8 cellular contexts compared by ENCODE assay signal in genomic region chr3:13879102-13879945, GRCh38. TPM values are rescaled to one million over a fixed set of nuclear protein-coding genes. Genes with fewer than 3 reads are reported as not detected.
A peak's percentile ranks its signal among the peaks of the same experiment; 100 is the strongest.
DNase-seq lines count a peak whose midpoint lies in the region; ATAC-seq and TF ChIP-seq lines count a peak whose summit lies in the region.

No MANE protein-coding gene starts in this region.

- TF ChIP-seq EP300 in upper lobe of left lung (IDR thresholded peaks at IDR 0.05), result no peak
- TF ChIP-seq EP300 in sigmoid colon (IDR thresholded peaks at IDR 0.05), result no peak

- H3K9me3 ChIP-seq in breast epithelium (no peaks in the 10 kb centered on the region), mesenchymal stem cell (ENCODE audit: control insufficient read depth, low read length) (peaks cover 4% of the 10 kb centered on the region), upper lobe of left lung (no peaks in the 10 kb centered on the region), sigmoid colon (peaks cover 0 to 1% (median 0%) of the 10 kb centered on the region in 4 donors)

- peak overlapping the region; percentile 39 for H3K4me2 ChIP-seq in mesenchymal stem cell (ENCODE audit: low read length, poor library complexity, severe bottlenecking)

- intact Hi-C loops in breast epithelium (cut with DNase I; ENCODE audit: low total_unique reads), result no loop called here
- intact Hi-C loops in sigmoid colon (cut with DNase I), result no loop called here

- H3K4me1 ChIP-seq in breast epithelium, result peaks cover 13 to 25% of the 10 kb centered on the region in 2 donors
- peaks cover 23% of the 10 kb centered on the region for H3K4me1 ChIP-seq in mesenchymal stem cell (ENCODE audit: control insufficient read depth, insufficient read depth, low read depth, low read length)
- H3K4me1 ChIP-seq in upper lobe of left lung, result peaks cover 26 to 34% (median 32%) of the 10 kb centered on the region in 4 donors
- H3K4me1 ChIP-seq in sigmoid colon, result peaks cover 0 to 33% (median 29%) of the 10 kb centered on the region in 4 donors

- no peak overlapping the region for H3K14ac ChIP-seq in mesenchymal stem cell (ENCODE audit: low read length in 2 of 2)

- H2BK5ac ChIP-seq in mesenchymal stem cell (ENCODE audit: low read depth, low read length, poor library complexity, severe bottlenecking), result no peak overlapping the region

- no peak overlapping the region for H2BK15ac ChIP-seq in mesenchymal stem cell (ENCODE audit: low read depth, poor library complexity, severe bottlenecking)

- H2BK120ac ChIP-seq in mesenchymal stem cell (ENCODE audit: low read depth, low read length), result no peak overlapping the region

- H3K4ac ChIP-seq in mesenchymal stem cell (ENCODE audit: low read depth in 1 of 2, low read length in 2 of 2), result no peak overlapping the region

- H3K27ac ChIP-seq in breast epithelium (no peak overlapping the region), mesenchymal stem cell (ENCODE audit: low read length, poor library complexity, severe bottlenecking) (no peak overlapping the region), upper lobe of left lung (peak overlapping the region in 2 of 4 donors; percentile 11 to 32), sigmoid colon (no peak overlapping the region)

- H3K9ac ChIP-seq in mesenchymal stem cell (ENCODE audit: low read length), result no peak overlapping the region

- H2AK5ac ChIP-seq in mesenchymal stem cell (ENCODE audit: low read length, severe bottlenecking), result no peak overlapping the region

- H3K79me1 ChIP-seq in mesenchymal stem cell (replicated peaks; ENCODE audit: low read length, poor library complexity, severe bottlenecking), result no peaks in the 10 kb centered on the region

- H3K36me3 ChIP-seq in breast epithelium (no peaks in the 10 kb centered on the region), mesenchymal stem cell (ENCODE audit: control insufficient read depth in 1 of 2, insufficient read depth in 2 of 2, low read depth in 1 of 2, low read length in 2 of 2) (no peaks in the 10 kb centered on the region), upper lobe of left lung (no peaks in the 10 kb centered on the region), sigmoid colon (no peaks in the 10 kb centered on the region)

- no peak for TF ChIP-seq CTCF in breast epithelium (IDR thresholded peaks at IDR 0.05)
- TF ChIP-seq CTCF in upper lobe of left lung (IDR thresholded peaks at IDR 0.05), result no peak
- no peak for TF ChIP-seq CTCF in sigmoid colon (IDR thresholded peaks at IDR 0.05)

- TF ChIP-seq POLR2A in breast epithelium (IDR thresholded peaks at IDR 0.05), result no peak
- TF ChIP-seq POLR2A in upper lobe of left lung (IDR thresholded peaks at IDR 0.05), result no peak
- TF ChIP-seq POLR2A in sigmoid colon (IDR thresholded peaks at IDR 0.05), result no peak

- no peak overlapping the region for H4K8ac ChIP-seq in mesenchymal stem cell (ENCODE audit: low read length)

- no peak overlapping the region for H3K23ac ChIP-seq in mesenchymal stem cell (ENCODE audit: low read length in 2 of 2)

- H4K91ac ChIP-seq in mesenchymal stem cell (ENCODE audit: low read length), result no peak overlapping the region

- H3K18ac ChIP-seq in mesenchymal stem cell (ENCODE audit: low read depth in 1 of 2, low read length in 2 of 2), result no peak overlapping the region

- ATAC-seq in upper lobe of left lung (ENCODE audit: low FRiP score in 2 of 2), result no peak
- ATAC-seq in HG02678 (IDR thresholded peaks at IDR 0.05; ENCODE audit: unreplicated experiment), result no peak

- no peak overlapping the region for H2AFZ ChIP-seq in mesenchymal stem cell (ENCODE audit: low read depth, low read length)

- H3K27me3 ChIP-seq in breast epithelium, result peaks cover 9 to 85% of the 10 kb centered on the region in 2 donors
- peaks cover 81 to 92% of the 10 kb centered on the region in 2 experiments for H3K27me3 ChIP-seq in mesenchymal stem cell (ENCODE audit: control insufficient read depth in 1 of 2, insufficient read depth in 1 of 2, low read length in 2 of 2)
- H3K27me3 ChIP-seq in upper lobe of left lung, result peaks cover 2 to 44% (median 20%) of the 10 kb centered on the region in 4 donors
- peaks cover 29 to 75% (median 45%) of the 10 kb centered on the region in 3 donors for H3K27me3 ChIP-seq in sigmoid colon

- peak overlapping the region in 2 of 3 donors; percentile 43 to 62 for H3K4me3 ChIP-seq in breast epithelium
- H3K4me3 ChIP-seq in mesenchymal stem cell (ENCODE audit: insufficient read depth in 1 of 2, low read depth in 1 of 2, low read length in 2 of 2), result no peak overlapping the region
- H3K4me3 ChIP-seq in upper lobe of left lung, result peak overlapping the region in 3 of 4 donors; percentile 38 to 50 (median 47)
- H3K4me3 ChIP-seq in sigmoid colon, result peak overlapping the region in 2 of 4 donors; percentile 35 to 38

- DNase-seq in activated T-cell treated with anti-CD3 and anti-CD28 coated beads, Interleukin-2, amount 50 U/mL, for 1 hour, result peak; percentile 68
- DNase-seq in activated T-cell treated with anti-CD3 and anti-CD28 coated beads for 4 hours (no peak), breast epithelium (ENCODE audit: low spot score in 2 of 2) (no peak), mesenchymal stem cell (no peak), upper lobe of left lung (peak in 1 of 2 donors; percentile 88), SIG-M5 (lab: John Stamatoyannopoulos, UW) (no peak), sigmoid colon (no peak)

- no peak overlapping the region for H2BK12ac ChIP-seq in mesenchymal stem cell (ENCODE audit: low read length in 2 of 2)

- WGBS in mesenchymal stem cell, result 2% methylated on average over 38 of the region's 64 CpGs
- 1% methylated on average over 17 to 30 of the region's 64 CpGs for WGBS in upper lobe of left lung, 2 donors
- 1% methylated on average over 64 of the region's 64 CpGs for WGBS in sigmoid colon, 2 donors

RNA-seq across cellular contexts. Expression of gene WNT7A, which starts 0.5 kb away (rescaled TPM):
- not detected for total RNA-seq in breast epithelium
- not detected for polyA plus RNA-seq in mesenchymal stem cell (2013, experiment 1 of 2)
- not detected for polyA plus RNA-seq in mesenchymal stem cell (2013, experiment 2 of 2)
- total RNA-seq in upper lobe of left lung, result 10 to 100 TPM in 1 of 6 donors, 1 to 10 TPM in 5; 1.0 to 12.2 (median 6.8) TPM
- total RNA-seq in sigmoid colon, result not detected
- under 1 TPM in 1 of 3 donors, not detected in 2; 0.03 TPM for polyA plus RNA-seq in sigmoid colon

Comparison
In these comparisons a context has a peak if more than half of its experiments do, and no peak if none do; other contexts are left out.
1. H3K4me3 ChIP-seq: peak in breast epithelium (2 of 3) and upper lobe of left lung (3 of 4); none in mesenchymal stem cell (0 of 2).